ENCODE assay signal across 1 cellular context in the genomic region with DNA sequence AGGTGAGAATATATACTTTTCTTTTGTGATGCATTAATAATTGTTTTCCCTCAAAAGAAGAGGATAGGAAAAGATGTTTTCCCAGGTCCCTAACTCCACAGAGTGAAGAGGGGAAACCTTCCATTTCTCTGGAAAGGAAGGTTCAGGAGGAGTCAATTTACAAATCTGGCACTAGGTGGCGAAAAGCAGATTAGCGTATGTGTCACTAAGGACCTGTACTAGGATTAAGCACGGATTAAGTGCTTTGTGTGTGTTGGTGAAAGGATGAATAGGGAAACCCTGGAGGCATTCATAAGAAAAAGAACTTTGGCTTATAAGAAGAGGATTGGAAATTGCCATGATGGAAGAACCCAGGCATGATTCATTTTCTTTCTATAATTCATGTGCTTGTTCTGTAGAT.
TF ChIP-seq lines count a peak whose summit lies in the region.

No MANE protein-coding gene starts in this region.

TF ChIP-seq in H1, 55 proteins besides CTCF, POLR2A, EP300 and RAD21:
- TF ChIP-seq CHD7 (IDR thresholded peaks at IDR 0.05; ENCODE audit: insufficient replicate concordance, low read length) = no peak
- no peak for TF ChIP-seq POU5F1 (IDR thresholded peaks at IDR 0.05; ENCODE audit: low read depth, low read length)
- no peak for TF ChIP-seq ZNF274 (IDR thresholded peaks at IDR 0.05; ENCODE audit: borderline replicate concordance, extremely low read depth, low read length)
- TF ChIP-seq CTBP2 (IDR thresholded peaks at IDR 0.05; ENCODE audit: borderline replicate concordance, insufficient read depth, insufficient read length, low read length) = no peak
- TF ChIP-seq BCL11A (IDR thresholded peaks at IDR 0.05; ENCODE audit: low read depth in 2 of 2, low read length in 2 of 2) = no peak
- TF ChIP-seq NRF1 (IDR thresholded peaks at IDR 0.05; ENCODE audit: low read depth, low read length) = no peak
- TF ChIP-seq BACH1 (IDR thresholded peaks at IDR 0.05; ENCODE audit: low read length) = no peak
- no peak for TF ChIP-seq RFX5 (IDR thresholded peaks at IDR 0.05; ENCODE audit: borderline replicate concordance, low read depth, low read length)
- TF ChIP-seq TAF7 (optimal IDR thresholded peaks at IDR 0.05; ENCODE audit: borderline replicate concordance, low read depth, low read length) = no peak
- no peak for TF ChIP-seq TAF1 (IDR thresholded peaks at IDR 0.05; ENCODE audit: low read depth, low read length)
- TF ChIP-seq YY1 (IDR thresholded peaks at IDR 0.05; ENCODE audit: low read depth, low read length) = no peak
- TF ChIP-seq BRCA1 (IDR thresholded peaks at IDR 0.05; ENCODE audit: low read depth, low read length) = no peak
- TF ChIP-seq EGR1 (IDR thresholded peaks at IDR 0.05; ENCODE audit: borderline replicate concordance, low read depth, low read length) = no peak
- TF ChIP-seq, protein P1, sequence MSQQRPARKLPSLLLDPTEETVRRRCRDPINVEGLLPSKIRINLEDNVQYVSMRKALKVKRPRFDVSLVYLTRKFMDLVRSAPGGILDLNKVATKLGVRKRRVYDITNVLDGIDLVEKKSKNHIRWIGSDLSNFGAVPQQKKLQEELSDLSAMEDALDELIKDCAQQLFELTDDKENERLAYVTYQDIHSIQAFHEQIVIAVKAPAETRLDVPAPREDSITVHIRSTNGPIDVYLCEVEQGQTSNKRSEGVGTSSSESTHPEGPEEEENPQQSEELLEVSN (IDR thresholded peaks at IDR 0.05) = no peak
- no peak for TF ChIP-seq USF2 (IDR thresholded peaks at IDR 0.05; ENCODE audit: low read length)
